ENCODE assay signal across 20 cellular contexts in genomic region chr22:20977516-20978170, GRCh38. TPM values are rescaled to one million over a fixed set of nuclear protein-coding genes. Genes with fewer than 3 reads are reported as not detected.
DNase-seq lines count a peak whose midpoint lies in the region; ATAC-seq, FAIRE-seq and TF ChIP-seq lines count a peak whose summit lies in the region.
"Had no signal": no experiment of that assay in that cellular context is flagged by ENCODE, and none has a peak within 500 bp of the region (broad histone marks: within the 10 kb centered on the region; RNA-seq: fewer than 3 reads in every experiment).

No MANE protein-coding gene starts in this region.

- no peak overlapping the region for H3K4ac ChIP-seq in trophoblast cell (ENCODE audit: low read depth, low read length)

- no peaks in the 10 kb centered on the region for H3K9me3 ChIP-seq in right cardiac atrium (ENCODE audit: control insufficient read depth, low read length)
- H3K9me3 ChIP-seq in kidney (ENCODE audit: control insufficient read depth in 1 of 2, low read length in 2 of 2), result no peaks in the 10 kb centered on the region
- peaks cover 18% of the 10 kb centered on the region for H3K9me3 ChIP-seq in trophoblast cell (ENCODE audit: insufficient read depth, low read depth, low read length)
- no peaks in the 10 kb centered on the region for H3K9me3 ChIP-seq in psoas muscle

- H3K4me2 ChIP-seq in trophoblast cell (ENCODE audit: low read length), result no peak overlapping the region
- H3K4me2 ChIP-seq: A549 had no signal

- no peak overlapping the region for H2BK5ac ChIP-seq in trophoblast cell (ENCODE audit: low read depth, low read length, poor library complexity)

- no peak overlapping the region for H4K12ac ChIP-seq in trophoblast cell (ENCODE audit: low read depth, low read length)

- WGBS in right cardiac atrium, result 85% methylated on average over 17 of the region's 17 CpGs
- WGBS in trophoblast cell (ENCODE audit: extremely low coverage, insufficient coverage, insufficient read length), result no CpG with 5 or more reads among the region's 17 CpGs
- WGBS in psoas muscle, 3 donors, result 79 to 90% (median 80%) methylated on average over 16 to 17 of the region's 17 CpGs

- peaks cover 8% of the 10 kb centered on the region for H3K79me1 ChIP-seq in trophoblast cell (ENCODE audit: low read length)

- H4K8ac ChIP-seq in trophoblast cell (ENCODE audit: low read depth, low read length), result no peak overlapping the region

- no peak overlapping the region for H3K14ac ChIP-seq in trophoblast cell (ENCODE audit: low read length)

- H3K4me1 ChIP-seq in right cardiac atrium (ENCODE audit: control insufficient read depth, insufficient read depth, low read length) (peaks cover 3% of the 10 kb centered on the region), kidney (ENCODE audit: control insufficient read depth in 1 of 2, insufficient read depth in 1 of 2, low read depth in 1 of 2, low read length in 2 of 2) (peaks cover 21 to 22% of the 10 kb centered on the region in 2 donors), trophoblast cell (ENCODE audit: control insufficient read depth in 1 of 2, insufficient read depth in 2 of 2, low read length in 2 of 2) (peaks cover 7 to 16% of the 10 kb centered on the region in 2 experiments), psoas muscle (peaks cover 20% of the 10 kb centered on the region)

- DNase-seq in Right ventricle myocardium inferior (ENCODE audit: missing footprints), result peak; percentile 52
- DNase-seq in right cardiac atrium, result no peak
- DNase-seq in kidney, result peak; percentile 66
- peak; percentile 45 to 64 for DNase-seq in trophoblast cell
- no peak for DNase-seq in psoas muscle
- DNase-seq: 8988T; C1 segment of cervical spinal cord; Caco-2; CD4-positive, alpha-beta memory T cell; DMS153; DND-41; GOT3; HFFc6 had no signal

- peaks cover 7% of the 10 kb centered on the region for H3K79me2 ChIP-seq in trophoblast cell (ENCODE audit: control insufficient read depth, insufficient read depth, low read length, poor library complexity)

- ATAC-seq in Right ventricle myocardium inferior (no peak), right cardiac atrium (no peak), HG02759 (IDR thresholded peaks at IDR 0.05; ENCODE audit: unreplicated experiment) (no peak), GM18907 (IDR thresholded peaks at IDR 0.05; ENCODE audit: unreplicated experiment) (no peak), psoas muscle (no peak)
- ATAC-seq: A549 had no signal

- no peak overlapping the region for H2AK5ac ChIP-seq in trophoblast cell (ENCODE audit: low read length)

- H3K18ac ChIP-seq in trophoblast cell (ENCODE audit: low read length), result no peak overlapping the region

- H3K27me3 ChIP-seq in right cardiac atrium (ENCODE audit: control insufficient read depth, insufficient read depth) (no peaks in the 10 kb centered on the region), trophoblast cell (ENCODE audit: insufficient read depth, low read length) (no peaks in the 10 kb centered on the region), psoas muscle (ENCODE audit: insufficient read depth in 3 of 3, low read length in 2 of 3) (no peaks in the 10 kb centered on the region)

- intact Hi-C loops in Right ventricle myocardium inferior (cut with DNase I) (no loop called here), right cardiac atrium (cut with DNase I) (no loop called here), kidney (cut with DNase I) (no loop called here), psoas muscle (cut with DNase I) (no loop called here)

- H3K27ac ChIP-seq in right cardiac atrium (ENCODE audit: low read length) (no peak overlapping the region), kidney (ENCODE audit: low read depth in 2 of 2, low read length in 2 of 2) (no peak overlapping the region), trophoblast cell (ENCODE audit: low read depth, low read length) (no peak overlapping the region), psoas muscle (no peak overlapping the region)
- H3K27ac ChIP-seq: A549 had no signal

- no peak overlapping the region for H3K9ac ChIP-seq in kidney (ENCODE audit: low read length in 2 of 2)
- H3K9ac ChIP-seq in trophoblast cell (ENCODE audit: low read length), result no peak overlapping the region

- H2AFZ ChIP-seq in trophoblast cell (ENCODE audit: insufficient read depth, low read length, poor library complexity), result no peak overlapping the region

- no peak overlapping the region for H3K4me3 ChIP-seq in right cardiac atrium (ENCODE audit: low read length)
- H3K4me3 ChIP-seq in kidney (ENCODE audit: low read length in 2 of 2), result no peak overlapping the region
- H3K4me3 ChIP-seq in trophoblast cell (ENCODE audit: low read depth, low read length), result no peak overlapping the region
- H3K4me3 ChIP-seq in psoas muscle, result no peak overlapping the region
- H3K4me3 ChIP-seq: A549, HAP-1 had no signal

- H2BK12ac ChIP-seq in trophoblast cell (ENCODE audit: low read length), result no peak overlapping the region

- H4K91ac ChIP-seq in trophoblast cell (ENCODE audit: low read depth, low read length), result no peak overlapping the region

- FAIRE-seq in kidney (lab: Jason Lieb, UNC), result no peak
- FAIRE-seq: A549, G401.6, GM12892, H54 had no signal

- H3K36me3 ChIP-seq in kidney (ENCODE audit: control insufficient read depth in 1 of 2, insufficient read depth in 2 of 2, low read length in 2 of 2) (no peaks in the 10 kb centered on the region), trophoblast cell (ENCODE audit: control insufficient read depth in 1 of 2, insufficient read depth in 2 of 2, low read length in 2 of 2) (no peaks in the 10 kb centered on the region), psoas muscle (ENCODE audit: insufficient read depth in 1 of 2, low read depth in 1 of 2) (no peaks in the 10 kb centered on the region)
- H3K36me3 ChIP-seq: HAP-1 had no signal

- no peak overlapping the region for H2BK120ac ChIP-seq in trophoblast cell (ENCODE audit: insufficient read depth, low read length, poor library complexity)

- no peak overlapping the region for H3K23ac ChIP-seq in trophoblast cell (ENCODE audit: low read length)

- TF ChIP-seq CTCF in kidney (IDR thresholded peaks at IDR 0.05; ENCODE audit: borderline replicate concordance, extremely low read depth, insufficient read depth) (no peak), psoas muscle (IDR thresholded peaks at IDR 0.05) (no peak)

RNA-seq across cellular contexts. Expression of gene LZTR1, which starts 4.5 kb away (rescaled TPM):
- total RNA-seq in Right ventricle myocardium inferior (24.3 TPM), right cardiac atrium (10 to 100 TPM; 28.3 to 33.2 (median 31.1) TPM), kidney (66.4 TPM), psoas muscle (10 to 100 TPM; 23.4 to 37.1 (median 29.8) TPM)
- polyA plus RNA-seq in right cardiac atrium (20.4 TPM), kidney (ENCODE audit: insufficient read depth, low read depth, low replicate concordance) (24.3 TPM), psoas muscle (10 to 100 TPM; 17.1 to 30.8 (median 22.5) TPM)
- 17.9 and 19.9 TPM in 2 replicates for polyA plus RNA-seq in trophoblast cell (2013)

RNA-seq across cellular contexts. Expression of gene AIFM3, which starts 10.6 kb away (rescaled TPM):
- total RNA-seq in Right ventricle myocardium inferior, result 0.65 TPM
- 1 to 10 TPM; 1.0 to 2.1 (median 1.4) TPM for total RNA-seq in right cardiac atrium
- polyA plus RNA-seq in right cardiac atrium, result 1.4 TPM
- 3.1 TPM for total RNA-seq in kidney
- 4.4 TPM for polyA plus RNA-seq in kidney (ENCODE audit: insufficient read depth, low read depth, low replicate concordance)
- polyA plus RNA-seq in trophoblast cell (2013), result 0.31 and 0.49 TPM in 2 replicates
- total RNA-seq in psoas muscle, result under 1 TPM; 0.25 to 0.74 (median 0.49) TPM
- under 1 TPM; 0.30 to 0.77 (median 0.53) TPM for polyA plus RNA-seq in psoas muscle
- polyA plus RNA-seq: CD4-positive, alpha-beta memory T cell had no signal

RNA-seq across cellular contexts. Expression of gene THAP7, which starts 24.3 kb away (rescaled TPM):
- total RNA-seq in Right ventricle myocardium inferior (17.0 TPM), right cardiac atrium (10 to 100 TPM; 23.2 to 25.2 (median 23.8) TPM), kidney (25.5 TPM), psoas muscle (10 to 100 TPM; 25.2 to 39.2 (median 28.6) TPM)
- polyA plus RNA-seq in right cardiac atrium (38.2 TPM), kidney (ENCODE audit: insufficient read depth, low read depth, low replicate concordance) (44.1 TPM), psoas muscle (10 to 100 TPM; 48.9 to 67.5 (median 52.0) TPM)
- polyA plus RNA-seq in trophoblast cell (2013), result 16.1 and 17.0 TPM in 2 replicates

RNA-seq across cellular contexts. Expression of gene P2RX6, which starts 37.3 kb away (rescaled TPM):
- 2.8 TPM for total RNA-seq in Right ventricle myocardium inferior
- 1 to 10 TPM; 1.7 to 6.7 (median 4.8) TPM for total RNA-seq in right cardiac atrium
- 2.1 TPM for polyA plus RNA-seq in right cardiac atrium
- 1.0 TPM for total RNA-seq in kidney
- 1.6 TPM for polyA plus RNA-seq in kidney (ENCODE audit: insufficient read depth, low read depth, low replicate concordance)
- polyA plus RNA-seq in trophoblast cell (2013), result 0.05 and 0.07 TPM in 2 replicates
- total RNA-seq in psoas muscle, result 10 to 100 TPM; 23.7 to 47.7 (median 36.1) TPM
- polyA plus RNA-seq in psoas muscle, result 10 to 100 TPM; 11.3 to 40.4 (median 26.2) TPM

RNA-seq across cellular contexts. Expression of gene SLC7A4, which starts 54.7 kb away (rescaled TPM):
- 0.51 TPM for total RNA-seq in Right ventricle myocardium inferior
- total RNA-seq in right cardiac atrium, result 1 to 10 TPM in 2 of 4 donors, under 1 TPM in 2; 0.33 to 1.9 (median 0.77) TPM
- polyA plus RNA-seq in right cardiac atrium, result 0.59 TPM
- total RNA-seq in kidney, result 0.57 TPM
- polyA plus RNA-seq in kidney (ENCODE audit: insufficient read depth, low read depth, low replicate concordance), result 1.2 TPM
- 9.1 and 11.2 TPM in 2 replicates for polyA plus RNA-seq in trophoblast cell (2013)
- under 1 TPM in 1 of 4 donors, not detected in 3; 0.08 TPM for total RNA-seq in psoas muscle
- under 1 TPM in 2 of 3 donors, not detected in 1; 0.10 to 0.87 TPM for polyA plus RNA-seq in psoas muscle
- total RNA-seq: CD4-positive, alpha-beta memory T cell had no signal
- polyA plus RNA-seq: A549 had no signal

Comparison
In these comparisons a context has a peak if more than half of its experiments do, and no peak if none do; other contexts are left out.
1. DNase-seq: peak in Right ventricle myocardium inferior (single experiment), kidney (single experiment) and trophoblast cell (2 of 2); none in right cardiac atrium (0 of 3) and psoas muscle (0 of 2).